ENCODE assay signal across 7 cellular contexts in the genomic region with DNA sequence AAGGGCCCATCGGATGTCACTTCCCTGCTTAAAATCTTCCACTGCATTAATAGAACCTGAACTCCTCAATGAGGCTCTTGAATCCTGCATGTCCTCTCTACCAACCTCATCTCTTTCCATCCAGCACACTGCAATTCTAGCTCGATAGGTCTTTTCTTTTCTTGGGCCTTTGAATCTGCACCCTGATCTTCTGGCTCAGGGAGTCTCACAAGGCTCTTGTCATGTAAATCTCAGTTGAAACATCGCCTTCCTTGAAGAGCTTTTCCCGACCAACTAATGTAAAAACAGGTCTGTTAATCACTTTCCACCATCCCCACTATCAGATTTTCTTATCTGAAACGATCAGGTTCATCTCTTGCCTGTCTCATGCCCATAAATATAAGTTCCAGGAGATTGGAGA.
"Had no signal": no experiment of that assay in that cellular context is flagged by ENCODE, and none has a peak within 500 bp of the region (broad histone marks: within the 10 kb centered on the region; RNA-seq: fewer than 3 reads in every experiment).

No MANE protein-coding gene starts in this region.

- ATAC-seq: HCT116, K562 had no signal

- H3K36me3 ChIP-seq: HAP-1 had no signal

- H3K9me3 Mint-ChIP-seq: HFFc6 had no signal

- DNase-seq: GOT3, HFFc6, IMR-90, KG1 had no signal

- H3K4me3 ChIP-seq: HAP-1, K562 had no signal

- H3K27ac Mint-ChIP-seq: HFFc6 had no signal

- H3K4me3 Mint-ChIP-seq: HFFc6 had no signal
